ENCODE assay signal across 1 cellular context in genomic region chr17:76687278-76688164, GRCh38.
TF ChIP-seq lines count a peak whose summit lies in the region.

No MANE protein-coding gene starts in this region.

TF ChIP-seq in SK-N-SH, 30 proteins besides CTCF, POLR2A, EP300 and RAD21 (continued from another document):
- TF ChIP-seq FOXJ3 (CRISPR knock-in tag; IDR thresholded peaks at IDR 0.05) (no peak), MXI1 (IDR thresholded peaks at IDR 0.05; ENCODE audit: low read depth, low read length) (no peak), PBX3 (IDR thresholded peaks at IDR 0.05) (no peak)
